22 cellular contexts compared by ENCODE assay signal in the genomic region with DNA sequence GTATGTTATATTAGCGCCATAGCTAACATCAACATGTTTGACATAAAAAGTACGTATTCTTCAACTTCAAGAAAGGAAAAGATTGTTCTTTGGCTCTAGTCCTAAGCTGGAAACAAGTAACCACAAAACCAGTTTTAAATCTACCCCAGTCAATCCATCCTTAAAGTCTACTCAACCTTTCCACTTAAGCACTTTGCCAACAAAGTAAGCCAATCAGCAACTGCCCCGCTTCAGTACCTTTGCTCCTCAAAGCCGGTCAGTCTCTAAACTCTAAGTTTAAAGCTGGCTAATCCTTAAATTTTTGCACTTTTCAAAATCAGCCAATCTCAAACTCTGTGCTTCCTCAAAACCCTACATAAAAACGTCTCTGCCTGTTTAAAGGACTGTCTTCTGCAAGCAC. TPM values are rescaled to one million over a fixed set of nuclear protein-coding genes. Genes with fewer than 3 reads are reported as not detected.
A peak's percentile ranks its signal among the peaks of the same experiment; 100 is the strongest.
DNase-seq lines count a peak whose midpoint lies in the region; ATAC-seq, FAIRE-seq and TF ChIP-seq lines count a peak whose summit lies in the region.
"Had no signal": no experiment of that assay in that cellular context is flagged by ENCODE, and none has a peak within 500 bp of the region (broad histone marks: within the 10 kb centered on the region; RNA-seq: fewer than 3 reads in every experiment).

No MANE protein-coding gene starts in this region.

- TF ChIP-seq CTCF in A549 (IDR thresholded peaks at IDR 0.05): no peak
- TF ChIP-seq CTCF in left lung (IDR thresholded peaks at IDR 0.05): no peak
- no peak for TF ChIP-seq CTCF in thyroid gland (IDR thresholded peaks at IDR 0.05)
- TF ChIP-seq CTCF in spleen (IDR thresholded peaks at IDR 0.05 in 8 of 11, conservative IDR thresholded peaks at IDR 0.05 in 3 of 11): no peak

- no peak for TF ChIP-seq RAD21 in A549 (conservative IDR thresholded peaks at IDR 0.05 in 1 of 2, IDR thresholded peaks at IDR 0.05 in 1 of 2)

- H3K9me3 ChIP-seq in A549 (no peaks in the 10 kb centered on the region), left lung (no peaks in the 10 kb centered on the region), thyroid gland (no peaks in the 10 kb centered on the region), spleen (no peaks in the 10 kb centered on the region)
- H3K9me3 ChIP-seq: BE2C had no signal

- H3K36me3 ChIP-seq in left lung (no peaks in the 10 kb centered on the region), thyroid gland (no peaks in the 10 kb centered on the region), spleen (no peaks in the 10 kb centered on the region)
- H3K36me3 ChIP-seq: BE2C; BLaER1 treated with 17β-estradiol and CSF1 and Interleukin-3, amounts not matched to agents 10 nM and 100 nM had no signal

- H3K4me3 ChIP-seq in A549 (no peak overlapping the region), left lung (no peak overlapping the region), thyroid gland (replicated peaks in 1 of 3) (no peak overlapping the region), spleen (no peak overlapping the region)
- H3K4me3 ChIP-seq: BLaER1 treated with 17β-estradiol and CSF1 and Interleukin-3, amounts not matched to agents 10 nM and 100 nM had no signal

- POLR2A ChIA-PET in A549 (lab: Yijun Ruan, JAX): no interaction called here

- intact Hi-C loops in left lung (cut with DNase I) (no loop called here), thyroid gland (cut with DNase I) (no loop called here), spleen (cut with DNase I; ENCODE audit: low total_unique reads) (no loop called here)

- TF ChIP-seq POLR2A in A549 (IDR thresholded peaks at IDR 0.05; ENCODE audit: low read length) (no peak), thyroid gland (IDR thresholded peaks at IDR 0.05) (peak in 1 of 2 donors; percentile 56), spleen (IDR thresholded peaks at IDR 0.05) (no peak)

- H3K4me1 ChIP-seq in A549 (no peaks in the 10 kb centered on the region), left lung (peaks cover 6 to 14% of the 10 kb centered on the region in 2 donors), thyroid gland (peaks cover 21 to 50% of the 10 kb centered on the region in 2 donors), spleen (peaks cover 0 to 18% (median 1%) of the 10 kb centered on the region in 6 donors)
- H3K4me1 ChIP-seq: BE2C; BLaER1 treated with 17β-estradiol and CSF1 and Interleukin-3, amounts not matched to agents 10 nM and 100 nM had no signal

- CTCF ChIA-PET in A549 (lab: Yijun Ruan, JAX): interaction anchor here (1.6 kb wide), 1 partner anchor 8 kb away, joined by 6 read pairs; the partner anchor contains the start of gene ZNF438

- ATAC-seq in A549 (no peak), left lung (peak; percentile 88), HG03521 (IDR thresholded peaks at IDR 0.05; ENCODE audit: unreplicated experiment) (no peak)

- no peak for TF ChIP-seq EP300 in A549 (IDR thresholded peaks at IDR 0.05)

- H3K27me3 ChIP-seq in left lung (no peaks in the 10 kb centered on the region), thyroid gland (no peaks in the 10 kb centered on the region), spleen (replicated peaks in 1 of 7) (no peaks in the 10 kb centered on the region)
- H3K27me3 ChIP-seq: BE2C; BLaER1 treated with 17β-estradiol and CSF1 and Interleukin-3, amounts not matched to agents 10 nM and 100 nM had no signal

- no peak overlapping the region for H3K4me2 ChIP-seq in A549
- H3K4me2 ChIP-seq: BLaER1 treated with 17β-estradiol and CSF1 and Interleukin-3, amounts not matched to agents 10 nM and 100 nM had no signal

- WGBS in A549 (ENCODE audit: missing lambda C conversion rate): 79% methylated on average over 5 of the region's 5 CpGs
- 31 to 43% methylated on average over 5 of the region's 5 CpGs for WGBS in thyroid gland, 2 donors
- whole genome bisulfite sequencing in spleen, 5 donors: 80 to 91% (median 81%) methylated on average over 5 of the region's 5 CpGs

- H3K27ac ChIP-seq in A549 (no peak overlapping the region), left lung (peak overlapping the region in 1 of 2 donors; percentile 23), thyroid gland (peak overlapping the region; percentile 71 to 91 (median 74)), spleen (no peak overlapping the region)
- H3K27ac ChIP-seq: 22Rv1; BLaER1 treated with 17β-estradiol and CSF1 and Interleukin-3, amounts not matched to agents 10 nM and 100 nM had no signal

- DNase-seq in A549 (ENCODE audit: low read depth in 1 of 2, low spot score in 1 of 2) (no peak), DMS79 treated with DMSO at 0.1 percent for 48 hours (lab: John Stamatoyannopoulos, UW) (peak; percentile 51), left lung (no peak), thyroid gland (peak; percentile 63 to 68), GDM1 (lab: John Stamatoyannopoulos, UW) (no peak), spleen (no peak), NCI-H187 (lab: John Stamatoyannopoulos, UW) (no peak)
- DNase-seq: ACHN; AML-193; BE2C; Calu3; CD4-positive, alpha-beta T cell; CD8-positive, alpha-beta memory T cell; DMS153; GOT3; H7; HCEC 1CT had no signal

- peak; percentile 51 for FAIRE-seq in A549 (lab: Jason Lieb, UNC)
- FAIRE-seq: A204.1, GM12892 had no signal

TF ChIP-seq in A549, 52 proteins besides CTCF, POLR2A, EP300 and RAD21:
- TF ChIP-seq HOXB5 (CRISPR knock-in tag; IDR thresholded peaks at IDR 0.05) (no peak), JUN (IDR thresholded peaks at IDR 0.05) (no peak), FOSB (CRISPR knock-in tag; IDR thresholded peaks at IDR 0.05) (no peak), HMGXB4 (CRISPR knock-in tag; IDR thresholded peaks at IDR 0.05; ENCODE audit: borderline replicate concordance) (no peak), FOXS1 (CRISPR knock-in tag; IDR thresholded peaks at IDR 0.05) (no peak)

RNA-seq across cellular contexts. Expression of gene ZNF438, which starts 8.1 kb away (rescaled TPM):
- polyA plus RNA-seq in A549 (2011; rRNA removed) (4.5 and 6.0 TPM in 2 replicates), A549 (2017; fragmentation: RNase III; extraction: RNeasy Plus Mini Kit Qiagen cat#74134 plus additional on column Dnase treatment) (2.2 to 2.6 TPM (median 2.5 TPM) in 3 replicates), spleen (1 to 10 TPM; 4.4 to 7.1 (median 6.2) TPM)
- polyA plus RNA-seq in A549 (2012; cell fraction: cytosol; rRNA removed): 1.3 and 1.5 TPM in 2 replicates
- polyA plus RNA-seq in A549 (2012; cell fraction: nucleus; rRNA removed): 1.1 and 1.8 TPM in 2 replicates
- 5.9 and 6.4 TPM in 2 replicates for polyA minus RNA-seq in A549 (2011; rRNA and poly(A)+ RNA removed)
- total RNA-seq in left lung (10 to 100 TPM in 1 of 2 donors, 1 to 10 TPM in 1; 9.6 to 20.1 TPM), thyroid gland (10 to 100 TPM; 19.2 to 21.8 (median 20.3) TPM), spleen (10 to 100 TPM; 10.3 to 23.1 (median 16.6) TPM)

Comparison
In these comparisons a context has a peak if more than half of its experiments do, and no peak if none do; other contexts are left out.
1. DNase-seq: peak in DMS79 treated with DMSO at 0.1 percent for 48 hours (single experiment) and thyroid gland (2 of 2); none in A549 (0 of 2), left lung (0 of 2), GDM1 (single experiment), spleen (single experiment) and NCI-H187 (0 of 2).
2. H3K27ac ChIP-seq: peak in thyroid gland (3 of 3); none in A549 (0 of 2) and spleen (0 of 8).